Comparison of ENCODE assay signal across 8 cellular contexts in genomic region chr12:2958432-2959193, GRCh38. TPM values are rescaled to one million over a fixed set of nuclear protein-coding genes. Genes with fewer than 3 reads are reported as not detected.
DNase-seq lines count a peak whose midpoint lies in the region; ATAC-seq and TF ChIP-seq lines count a peak whose summit lies in the region.

No MANE protein-coding gene starts in this region.

- no peak overlapping the region for H3K27ac Mint-ChIP-seq in CD8-positive, alpha-beta memory T cell
- H3K27ac Mint-ChIP-seq in dendritic cell treated with granulocyte-macrophage colony-stimulating factor and Interleukin-4, amounts not matched to agents 40 ng/mL and 50 ng/mL, for 4 days = no peak overlapping the region

- in situ Hi-C loops in Panc1 (cut with HindIII; ENCODE audit: low pct_unique_long_range_greater_than_20kb, low sequenced_read_pairs) = no loop called here

- intact Hi-C loops in Panc1 (cut with micrococcal nuclease; ENCODE audit: unreplicated experiment) (no loop called here), upper lobe of right lung (cut with DNase I) (no loop called here)
- intact Hi-C loops in dendritic cell treated with granulocyte-macrophage colony-stimulating factor and Interleukin-4, amounts not matched to agents 40 ng/mL and 50 ng/mL, for 4 days (cut with micrococcal nuclease) = no loop called here

- H3K4me1 ChIP-seq in CD8-positive, alpha-beta memory T cell (ENCODE audit: insufficient read depth, low read length) = no peaks in the 10 kb centered on the region
- H3K4me1 ChIP-seq in HEK293 (ENCODE audit: control insufficient read depth, insufficient read depth, low read length) (peaks cover 7% of the 10 kb centered on the region; the same call in 1 of the 2 replicates), Panc1 (ENCODE audit: control insufficient read depth, insufficient read depth, low read length) (peaks cover 21% of the 10 kb centered on the region), upper lobe of right lung (peaks cover 14% of the 10 kb centered on the region)

- no peaks in the 10 kb centered on the region for H3K9me3 ChIP-seq in CD8-positive, alpha-beta memory T cell (ENCODE audit: low read length)
- H3K9me3 ChIP-seq in HEK293 (ENCODE audit: control insufficient read depth, insufficient read depth, low read depth, low read length) (no peaks in the 10 kb centered on the region), Panc1 (ENCODE audit: control insufficient read depth, insufficient read depth, low read depth, low read length) (no peaks in the 10 kb centered on the region), upper lobe of right lung (no peaks in the 10 kb centered on the region)

- H3K36me3 Mint-ChIP-seq in CD8-positive, alpha-beta memory T cell = no peaks in the 10 kb centered on the region
- H3K36me3 Mint-ChIP-seq in dendritic cell treated with granulocyte-macrophage colony-stimulating factor and Interleukin-4, amounts not matched to agents 40 ng/mL and 50 ng/mL, for 4 days (ENCODE audit: low read depth) = no peaks in the 10 kb centered on the region

- H3K36me3 ChIP-seq in CD8-positive, alpha-beta memory T cell (ENCODE audit: insufficient read depth, low read length) = no peaks in the 10 kb centered on the region
- no peaks in the 10 kb centered on the region for H3K36me3 ChIP-seq in HEK293 (ENCODE audit: control insufficient read depth in 2 of 2, insufficient read depth in 1 of 2, low read length in 2 of 2)
- H3K36me3 ChIP-seq in Panc1 (ENCODE audit: control insufficient read depth, insufficient read depth, low read length) = no peaks in the 10 kb centered on the region
- H3K36me3 ChIP-seq in upper lobe of right lung = no peaks in the 10 kb centered on the region

- H3K4me3 ChIP-seq in CD8-positive, alpha-beta memory T cell (ENCODE audit: low read length) = no peak overlapping the region
- H3K4me3 ChIP-seq in HEK293 (ENCODE audit: low read depth, low read length) = peak overlapping the region; percentile 58
- H3K4me3 ChIP-seq in Panc1 (ENCODE audit: low read depth in 2 of 2, low read length in 2 of 2) = peak overlapping the region; percentile 67 to 71
- H3K4me3 ChIP-seq in upper lobe of right lung = peak overlapping the region; percentile 62

- no peak for DNase-seq in CD8-positive, alpha-beta memory T cell
- DNase-seq in Panc1 (ENCODE audit: low read depth, low spot score) = no peak
- DNase-seq in lung microvascular endothelial cell (ENCODE audit: low read depth in 2 of 2) = peak; percentile 57 to 76
- peak; percentile 86 for DNase-seq in upper lobe of right lung

- H3K27me3 Mint-ChIP-seq in CD8-positive, alpha-beta memory T cell = peaks cover 37 to 55% of the 10 kb centered on the region in 2 donors
- H3K27me3 Mint-ChIP-seq in dendritic cell treated with granulocyte-macrophage colony-stimulating factor and Interleukin-4, amounts not matched to agents 40 ng/mL and 50 ng/mL, for 4 days = peaks cover 70% of the 10 kb centered on the region

- peak; percentile 89 for ATAC-seq in Panc1
- ATAC-seq in upper lobe of right lung = peak; percentile 85
- no peak for ATAC-seq in GM21423 (IDR thresholded peaks at IDR 0.05; ENCODE audit: unreplicated experiment)
- ATAC-seq in GM19023 (IDR thresholded peaks at IDR 0.05; ENCODE audit: unreplicated experiment) = no peak

- peaks cover 0 to 2% (median 0%) of the 10 kb centered on the region in 5 donors for H3K9me3 Mint-ChIP-seq in CD8-positive, alpha-beta memory T cell
- no peaks in the 10 kb centered on the region for H3K9me3 Mint-ChIP-seq in dendritic cell treated with granulocyte-macrophage colony-stimulating factor and Interleukin-4, amounts not matched to agents 40 ng/mL and 50 ng/mL, for 4 days

- BruUV-seq in Panc1 (replicated peaks; lab: Mats Ljungman, UMichigan) = no TSS peak

- peaks cover 4% of the 10 kb centered on the region for H3K27me3 ChIP-seq in CD8-positive, alpha-beta memory T cell (ENCODE audit: insufficient read depth, low read length, poor library complexity, severe bottlenecking)
- H3K27me3 ChIP-seq in Panc1 (ENCODE audit: control insufficient read depth, insufficient read depth, low read length) (no peaks in the 10 kb centered on the region), upper lobe of right lung (no peaks in the 10 kb centered on the region)

- H3K4me3 Mint-ChIP-seq in CD8-positive, alpha-beta memory T cell = peak overlapping the region in 6 of 7 donors; percentile 27 to 83 (median 72)
- H3K4me3 Mint-ChIP-seq in dendritic cell treated with granulocyte-macrophage colony-stimulating factor and Interleukin-4, amounts not matched to agents 40 ng/mL and 50 ng/mL, for 4 days = peak overlapping the region; percentile 55

- peak overlapping the region; percentile 7 for H3K27ac ChIP-seq in CD8-positive, alpha-beta memory T cell (ENCODE audit: low read depth, low read length)
- peak overlapping the region; percentile 54; the same call in 1 of the 2 replicates for H3K27ac ChIP-seq in HEK293 (ENCODE audit: extremely low read depth, low read depth, low read length)
- H3K27ac ChIP-seq in Panc1 (ENCODE audit: low read length) = peak overlapping the region; percentile 94
- peak overlapping the region; percentile 78 for H3K27ac ChIP-seq in upper lobe of right lung

- POLR2A ChIA-PET in CD8-positive, alpha-beta memory T cell (lab: Charles Lee) = no interaction called here
- POLR2A ChIA-PET in HEK293 (lab: Yijun Ruan, JAX) (interaction anchor here (0.6 to 1.2 kb wide), 9 partner anchors 9 to 1828 kb away, joined by 3 to 4 read pairs (median 3); partner anchors contain the start of gene TULP3), Panc1 (lab: Charles Lee) (no interaction called here)

- CTCF ChIA-PET in CD8-positive, alpha-beta memory T cell (lab: Charles Lee) = no interaction called here
- CTCF ChIA-PET in HEK293 (lab: Yijun Ruan, JAX) (interaction anchor here (0.6 to 1.8 kb wide), 4 partner anchors 15 to 105 kb away, joined by 3 to 5 read pairs (median 4); no protein-coding TSS in a partner anchor), Panc1 (lab: Charles Lee) (interaction anchor here (0.6 kb wide), 1 partner anchor 13 kb away, joined by 5 read pairs; no protein-coding TSS in a partner anchor)

- peaks cover 8 to 23% (median 15%) of the 10 kb centered on the region in 3 donors for H3K4me1 Mint-ChIP-seq in CD8-positive, alpha-beta memory T cell
- peaks cover 16% of the 10 kb centered on the region for H3K4me1 Mint-ChIP-seq in dendritic cell treated with granulocyte-macrophage colony-stimulating factor and Interleukin-4, amounts not matched to agents 40 ng/mL and 50 ng/mL, for 4 days (ENCODE audit: low read depth)

- TF ChIP-seq CTCF in HEK293 (tag by site-specific recombination; IDR thresholded peaks at IDR 0.05) (no peak), Panc1 (IDR thresholded peaks at IDR 0.05) (no peak), upper lobe of right lung (IDR thresholded peaks at IDR 0.05) (no peak)

TF ChIP-seq in HEK293, 187 proteins besides CTCF, POLR2A, EP300 and RAD21 (continues in another document):
- TF ChIP-seq ZNF423 (tag by site-specific recombination; IDR thresholded peaks at IDR 0.05) = peak; percentile 46; the same call in 1 of the 2 replicates
- no peak for TF ChIP-seq ZNF518A (tag by site-specific recombination; conservative IDR thresholded peaks at IDR 0.05; ENCODE audit: low read depth)
- 0 out of 2 replicates have a peak, but pooled peaks have one; percentile 19 for TF ChIP-seq ZNF2 (tag by site-specific recombination; IDR thresholded peaks at IDR 0.05)
- TF ChIP-seq ZNF747 (tag by site-specific recombination; IDR thresholded peaks at IDR 0.05) = no peak
- TF ChIP-seq, protein P1, sequence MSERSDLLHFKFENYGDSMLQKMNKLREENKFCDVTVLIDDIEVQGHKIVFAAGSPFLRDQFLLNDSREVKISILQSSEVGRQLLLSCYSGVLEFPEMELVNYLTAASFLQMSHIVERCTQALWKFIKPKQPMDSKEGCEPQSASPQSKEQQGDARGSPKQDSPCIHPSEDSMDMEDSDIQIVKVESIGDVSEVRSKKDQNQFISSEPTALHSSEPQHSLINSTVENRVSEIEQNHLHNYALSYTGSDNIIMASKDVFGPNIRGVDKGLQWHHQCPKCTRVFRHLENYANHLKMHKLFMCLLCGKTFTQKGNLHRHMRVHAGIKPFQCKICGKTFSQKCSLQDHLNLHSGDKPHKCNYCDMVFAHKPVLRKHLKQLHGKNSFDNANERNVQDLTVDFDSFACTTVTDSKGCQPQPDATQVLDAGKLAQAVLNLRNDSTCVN (tag by site-specific recombination; optimal IDR thresholded peaks at IDR 0.05) = no peak

RNA-seq across cellular contexts. Expression of gene TEAD4, which starts 0.6 kb away (rescaled TPM):
- 1 to 10 TPM; 1.7 to 2.1 TPM for total RNA-seq in CD8-positive, alpha-beta memory T cell
- polyA plus RNA-seq in CD8-positive, alpha-beta memory T cell = not detected
- total RNA-seq in Panc1 (2021; ENCODE audit: unreplicated experiment) = 47.6 TPM
- polyA plus RNA-seq in Panc1 (2012; ENCODE audit: insufficient read length) = 42.0 TPM
- total RNA-seq in lung microvascular endothelial cell = 18.3 and 19.2 TPM in 2 replicates
- total RNA-seq in upper lobe of right lung = 42.5 TPM

Comparison
In these comparisons a context has a peak if more than half of its experiments do, and no peak if none do; other contexts are left out.
1. DNase-seq: peak in lung microvascular endothelial cell (2 of 2) and upper lobe of right lung (single experiment); none in CD8-positive, alpha-beta memory T cell (0 of 5) and Panc1 (single experiment).
2. H3K27ac ChIP-seq: peak in every context shown above with its lines; median percentile 94 in Panc1; 78 in upper lobe of right lung; 54 in HEK293; 7 in CD8-positive, alpha-beta memory T cell.
3. ATAC-seq: peak in Panc1 (single experiment) and upper lobe of right lung (single experiment); none in GM21423 (single experiment) and GM19023 (single experiment).